In genomic region chr20:25454153-25454900, GRCh38 we compare ENCODE assay signal across 1 cellular context.
TF ChIP-seq lines count a peak whose summit lies in the region.

No MANE protein-coding gene starts in this region.

TF ChIP-seq in WTC11, 78 proteins besides CTCF, POLR2A, EP300 and RAD21 (continued from another document):
- TF ChIP-seq USF1 (CRISPR knock-in tag; IDR thresholded peaks at IDR 0.05) = no peak
- TF ChIP-seq ZNF671 (CRISPR knock-in tag; IDR thresholded peaks at IDR 0.05) = no peak
TF ChIP-seq in WTC11: peak in this region for 0.
